In the genomic region with DNA sequence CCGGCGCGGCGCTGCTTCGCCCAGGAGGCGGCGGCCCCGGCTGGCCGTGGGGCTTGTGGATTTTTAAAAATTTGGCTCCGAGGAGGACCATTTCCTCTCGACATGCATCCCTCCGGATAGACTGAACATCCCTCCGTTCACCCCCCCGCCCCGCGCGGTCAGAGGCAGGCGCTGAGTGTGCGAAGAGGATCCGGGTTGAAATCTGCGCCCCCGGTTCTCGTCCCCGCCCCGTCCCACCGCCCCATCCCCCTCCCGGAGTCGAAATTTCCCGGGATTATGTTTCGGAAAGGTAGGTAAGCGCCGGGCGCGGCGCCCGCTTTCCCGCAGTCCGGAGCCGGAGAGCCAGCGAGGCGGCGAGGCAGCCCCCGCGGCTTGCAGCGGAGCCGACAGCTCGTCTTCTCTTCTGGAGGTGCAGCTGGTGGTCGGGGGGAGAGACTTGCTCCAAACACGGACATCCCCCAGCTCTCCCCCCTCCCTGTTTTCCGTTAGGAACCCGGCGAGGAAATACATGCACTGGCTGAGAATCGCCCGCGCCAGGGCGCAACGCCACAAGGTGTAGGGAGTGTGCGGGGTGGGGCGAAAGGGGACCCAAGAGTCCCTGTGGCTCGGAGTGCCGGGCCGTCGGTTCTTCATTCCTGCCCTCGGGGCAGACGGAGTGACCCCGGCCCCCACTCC, we compare ENCODE assay signal across 8 cellular contexts. TPM values are rescaled to one million over a fixed set of nuclear protein-coding genes. Genes with fewer than 3 reads are reported as not detected.
A peak's percentile ranks its signal among the peaks of the same experiment; 100 is the strongest.
DNase-seq lines count a peak whose midpoint lies in the region; ATAC-seq, FAIRE-seq and TF ChIP-seq lines count a peak whose summit lies in the region.

PRKCE (plus strand) TSS at position 261 of the 675 bp plus-strand sequence.

- CTCF ChIA-PET in AG04450 (lab: Charles Lee) (interaction anchor here (0.6 to 2.1 kb wide), 5 partner anchors 8 to 284 kb away, joined by 3 to 10 read pairs (median 3); no protein-coding TSS in a partner anchor), K562 (lab: Yijun Ruan, JAX; ENCODE audit: low intra/inter-chr PET ratio) (no interaction called here)

- H3K27ac ChIP-seq in AG04450 (ENCODE audit: low read depth, low read length) = peak within 1 kb of the TSS; percentile 68
- H3K27ac ChIP-seq in K562 (ENCODE audit: extremely low read depth, low read depth, low read length) = peak within 1 kb of the TSS; percentile 37; the same call in 1 of the 3 replicates

- H3K9me3 ChIP-seq in AG04450 (ENCODE audit: control insufficient read depth, insufficient read depth, low read length) = no peaks in the 10 kb centered on the region; the same call in 1 of the 2 replicates
- H3K9me3 ChIP-seq in K562 (replicated peaks; ENCODE audit: control insufficient read depth, insufficient read depth, low read depth, low read length) = no peaks in the 10 kb centered on the region

- H3K27me3 ChIP-seq in AG04450 (ENCODE audit: control insufficient read depth, insufficient read depth, low read length) (no peaks in the 10 kb centered on the region), K562 (ENCODE audit: control insufficient read depth in 2 of 2, insufficient read depth in 2 of 2, low read length in 2 of 2) (peaks cover 31 to 50% of the 10 kb centered on the region in 2 experiments)

- no peaks in the 10 kb centered on the region for H4K20me1 ChIP-seq in K562 (replicated peaks; ENCODE audit: control insufficient read depth, insufficient read depth, low read length)

- DNase-seq in AG04450 (ENCODE audit: low read depth, low spot score) (no peak), T-helper 2 cell (peak in 3 of 5 experiments; percentile 33 to 68 (median 34)), K562 (ENCODE audit: extremely low read depth in 1 of 4, low spot score in 3 of 4) (no peak), retinal pigment epithelial cell (ENCODE audit: low read depth) (no peak), GM19240 (ENCODE audit: insufficient read length, low spot score) (no peak)

- H3K4me3 ChIP-seq in AG04450 (ENCODE audit: low read depth, low read length) = peak within 1 kb of the TSS; percentile 78
- peak within 1 kb of the TSS; percentile 72 for H3K4me3 ChIP-seq in K562
- peak within 1 kb of the TSS; percentile 60 for H3K4me3 ChIP-seq in iPS-11a (ENCODE audit: low read depth, low read length)
- peak within 1 kb of the TSS; percentile 78 for H3K4me3 ChIP-seq in retinal pigment epithelial cell (ENCODE audit: low read length)

- TF ChIP-seq POLR2A in K562 (conservative IDR thresholded peaks at IDR 0.05) = no peak

- H3K79me2 ChIP-seq in K562 (ENCODE audit: control insufficient read depth, insufficient read depth, low read length) = no peaks in the 10 kb centered on the region

- no peaks in the 10 kb centered on the region for H3K9me1 ChIP-seq in K562 (ENCODE audit: control insufficient read depth, insufficient read depth, low read length)

- in situ Hi-C loops in K562 (cut with MboI) = no loop called here

- POLR2A ChIA-PET in AG04450 (lab: Yijun Ruan, JAX) (interaction anchor here (0.6 kb wide), 1 partner anchor 340 kb away, joined by 3 read pairs; no protein-coding TSS in a partner anchor), K562 (lab: Yijun Ruan, JAX) (no interaction called here)

- TF ChIP-seq EP300 in K562 (IDR thresholded peaks at IDR 0.05; ENCODE audit: low read length) = no peak

- H3K36me3 ChIP-seq in K562 (ENCODE audit: control insufficient read depth, insufficient read depth, low read length) = no peaks in the 10 kb centered on the region

- peak within 1 kb of the TSS; percentile 93 for H2AFZ ChIP-seq in K562 (ENCODE audit: low read depth, low read length)

- TF ChIP-seq CTCF in AG04450 (IDR thresholded peaks at IDR 0.05; ENCODE audit: low read depth, low read length) = no peak; the same call in 1 of the 2 replicates
- no peak for TF ChIP-seq CTCF in K562 (IDR thresholded peaks at IDR 0.05 in 2 of 3, conservative IDR thresholded peaks at IDR 0.05 in 1 of 3; ENCODE audit: insufficient read depth in 2 of 3, low read depth in 1 of 3, low read length in 3 of 3)
- no peak for TF ChIP-seq CTCF in retinal pigment epithelial cell (conservative IDR thresholded peaks at IDR 0.05; ENCODE audit: low read depth, low read length)

- no TSS peak for BruUV-seq in K562 (replicated peaks; lab: Mats Ljungman, UMichigan)

- ATAC-seq in GM18909 (IDR thresholded peaks at IDR 0.05; ENCODE audit: poor library complexity, unreplicated experiment) (peak; percentile 13), HG03280 (IDR thresholded peaks at IDR 0.05; ENCODE audit: unreplicated experiment) (peak; percentile 20), K562 (peak; percentile 17)

- no peak for TF ChIP-seq RAD21 in K562 (CRISPR knock-in tag; conservative IDR thresholded peaks at IDR 0.05 in 1 of 2, IDR thresholded peaks at IDR 0.05 in 1 of 2)

- H3K9ac ChIP-seq in K562 (ENCODE audit: insufficient read depth in 1 of 2, low read depth in 2 of 2, low read length in 2 of 2) = peak within 1 kb of the TSS; percentile 49 to 81

- intact Hi-C loops in K562 (cut with micrococcal nuclease) = no loop called here

- no peak for FAIRE-seq in K562 (lab: Jason Lieb, UNC)

- H3K4me1 ChIP-seq in K562 (replicated peaks in 1 of 2; ENCODE audit: control insufficient read depth in 2 of 2, insufficient read depth in 2 of 2, low read length in 2 of 2) = peaks cover 0 to 29% of the 10 kb centered on the region in 2 experiments; a peak in 4 of 5 replicates

- WGBS in K562 (ENCODE audit: insufficient coverage, low coverage, missing lambda C conversion rate) = 9% methylated on average over 26 of the region's 66 CpGs

- H3K4me2 ChIP-seq in K562 (ENCODE audit: insufficient read depth, low read length) = peak within 1 kb of the TSS; percentile 86

TF ChIP-seq in K562, 482 proteins besides CTCF, POLR2A, EP300 and RAD21:
- 0 out of 2 replicates have a peak, but pooled peaks have one; percentile 10 for TF ChIP-seq FOXP1 (CRISPR knock-in tag; IDR thresholded peaks at IDR 0.05)
- TF ChIP-seq LCOR (CRISPR knock-in tag; IDR thresholded peaks at IDR 0.05) = 0 out of 2 replicates have a peak, but pooled peaks have one; percentile 0
- TF ChIP-seq CGGBP1 (CRISPR knock-in tag; IDR thresholded peaks at IDR 0.05) = no peak

RNA-seq across cellular contexts. Expression of gene PRKCE, which starts in this region (rescaled TPM):
- polyA plus RNA-seq in AG04450 (2011; rRNA removed) = 15.9 and 16.7 TPM in 2 replicates
- polyA minus RNA-seq in AG04450 (2011; rRNA and poly(A)+ RNA removed) = 36.5 and 49.2 TPM in 2 replicates
- total RNA-seq in K562 (2011; cell fraction: chromatin; rRNA removed; ENCODE audit: low replicate concordance) = 0.86 and 1.5 TPM in 2 replicates
- total RNA-seq in K562 (2011; cell fraction: nucleolus; rRNA removed) = 0.67 and 1.2 TPM in 2 replicates
- total RNA-seq in K562 (2011; cell fraction: nucleoplasm; rRNA removed) = 0.92 and 1.0 TPM in 2 replicates
- total RNA-seq in K562 (2014; rRNA removed) = 0.18 and 0.20 TPM in 2 replicates
- 0.11 and 0.48 TPM in 2 replicates for total RNA-seq in K562 (2014; rRNA removed; fragmentation: Illumina TruSeq; extraction: Trizol)
- 0.41 and 0.69 TPM in 2 replicates for total RNA-seq in K562 (2015; rRNA removed; fragmentation: Illumina TruSeq; extraction: Trizol)
- total RNA-seq in K562 (2021) = 0.58 and 1.0 TPM in 2 replicates
- polyA plus RNA-seq in K562 (2011; rRNA removed) = 0.19 and 0.21 TPM in 2 replicates
- polyA plus RNA-seq in K562 (2011; cell fraction: cytosol; rRNA removed) = 0.06 and 0.15 TPM in 2 replicates
- polyA plus RNA-seq in K562 (2011; cell fraction: nucleus; rRNA removed) = 0.29 and 0.67 TPM in 2 replicates
- polyA plus RNA-seq in K562 (2012) = 0.17 and 1.1 TPM in 2 replicates
- 0.22 and 0.33 TPM in 2 replicates for polyA plus RNA-seq in K562 (2014; fragmentation: Illumina TruSeq; extraction: Trizol)
- under 1 TPM in 1 of 2 experiments, not detected in 1; 0.06 TPM for polyA plus RNA-seq in K562 (2014; fragmentation: Nextera tagmentation; extraction: Ambion mirVana)
- 0.26 and 0.48 TPM in 2 replicates for polyA plus RNA-seq in K562 (2014; rRNA removed)
- polyA minus RNA-seq in K562 (2011; rRNA and poly(A)+ RNA removed) = 0.18 TPM in 2 replicates
- polyA minus RNA-seq in K562 (2011; cell fraction: cytosol; rRNA and poly(A)+ RNA removed) = not detected in 2 replicates
- polyA minus RNA-seq in K562 (2011; cell fraction: nucleus; rRNA and poly(A)+ RNA removed) = 0.33 and 0.54 TPM in 2 replicates

Comparison
In these comparisons a context has a peak if more than half of its experiments do, and no peak if none do; other contexts are left out.
1. DNase-seq: peak in T-helper 2 cell (3 of 5); none in AG04450 (single experiment), K562 (0 of 4), retinal pigment epithelial cell (single experiment) and GM19240 (single experiment).
2. Peak in every context shown above with its lines, with median percentiles within 50 percentile points of each other: H3K4me3 ChIP-seq and ATAC-seq.